ENCODE assay signal across 9 cellular contexts in genomic region chr1:206430031-206430983, GRCh38. TPM values are rescaled to one million over a fixed set of nuclear protein-coding genes. Genes with fewer than 3 reads are reported as not detected.
DNase-seq lines count a peak whose midpoint lies in the region; ATAC-seq and TF ChIP-seq lines count a peak whose summit lies in the region.
"Had no signal": no experiment of that assay in that cellular context is flagged by ENCODE, and none has a peak within 500 bp of the region (broad histone marks: within the 10 kb centered on the region; RNA-seq: fewer than 3 reads in every experiment).

No MANE protein-coding gene starts in this region.

- 94% methylated on average over 9 of the region's 9 CpGs for WGBS in thymus

- peaks cover 15% of the 10 kb centered on the region for H3K36me3 ChIP-seq in thymus (ENCODE audit: control insufficient read depth, insufficient read depth)

- DNase-seq in AG08395 (ENCODE audit: low spot score) (peak; percentile 62), endothelial cell (ENCODE audit: low spot score) (no peak), NCI-H1436 treated with DMSO at 0.1 percent for 48 hours (lab: John Stamatoyannopoulos, UW) (no peak), NCI-H2196 (lab: John Stamatoyannopoulos, UW; ENCODE audit: unreplicated experiment) (no peak), NCI-H1417 treated with DMSO at 0.1 percent for 48 hours (lab: John Stamatoyannopoulos, UW) (no peak)

- ATAC-seq in GM19035 (IDR thresholded peaks at IDR 0.05; ENCODE audit: unreplicated experiment) (peak; percentile 97), HG03139 (IDR thresholded peaks at IDR 0.05; ENCODE audit: unreplicated experiment) (peak; percentile 92)

- peak overlapping the region; percentile 8 for H3K27ac ChIP-seq in thymus (ENCODE audit: low read depth)

- no peak overlapping the region for H3K4me3 ChIP-seq in thymus (ENCODE audit: low read length)
- H3K4me3 ChIP-seq: adrenal gland had no signal

- H3K27ac Mint-ChIP-seq in endothelial cell (ENCODE audit: unreplicated experiment) = peak overlapping the region; percentile 94

- TF ChIP-seq CTCF in endothelial cell (IDR thresholded peaks at IDR 0.05; ENCODE audit: unreplicated experiment) = no peak

- no peaks in the 10 kb centered on the region for H3K4me1 ChIP-seq in thymus (ENCODE audit: control insufficient read depth, insufficient read depth, low read length)
- H3K4me1 ChIP-seq: adrenal gland had no signal

- H3K9me3 Mint-ChIP-seq in endothelial cell (ENCODE audit: unreplicated experiment) = no peaks in the 10 kb centered on the region

- peaks cover 40% of the 10 kb centered on the region for H3K4me1 Mint-ChIP-seq in endothelial cell (ENCODE audit: unreplicated experiment)

- peak overlapping the region; percentile 34 for H3K4me3 Mint-ChIP-seq in endothelial cell (ENCODE audit: unreplicated experiment)

- peaks cover 5% of the 10 kb centered on the region for H3K27me3 Mint-ChIP-seq in endothelial cell (ENCODE audit: unreplicated experiment)

- no peaks in the 10 kb centered on the region for H3K27me3 ChIP-seq in thymus (ENCODE audit: control insufficient read depth, insufficient read depth)
- H3K27me3 ChIP-seq: adrenal gland had no signal

- no peaks in the 10 kb centered on the region for H3K9me3 ChIP-seq in thymus (ENCODE audit: control insufficient read depth)
- H3K9me3 ChIP-seq: adrenal gland had no signal

- peaks cover 56% of the 10 kb centered on the region for H3K36me3 Mint-ChIP-seq in endothelial cell (ENCODE audit: low read depth, unreplicated experiment)

RNA-seq across cellular contexts. Expression of gene IKBKE, which starts 40.0 kb away (rescaled TPM):
- 20.9 TPM for total RNA-seq in endothelial cell (ENCODE audit: unreplicated experiment)
- polyA plus RNA-seq in thymus = 17.1 TPM
